In the genomic region with DNA sequence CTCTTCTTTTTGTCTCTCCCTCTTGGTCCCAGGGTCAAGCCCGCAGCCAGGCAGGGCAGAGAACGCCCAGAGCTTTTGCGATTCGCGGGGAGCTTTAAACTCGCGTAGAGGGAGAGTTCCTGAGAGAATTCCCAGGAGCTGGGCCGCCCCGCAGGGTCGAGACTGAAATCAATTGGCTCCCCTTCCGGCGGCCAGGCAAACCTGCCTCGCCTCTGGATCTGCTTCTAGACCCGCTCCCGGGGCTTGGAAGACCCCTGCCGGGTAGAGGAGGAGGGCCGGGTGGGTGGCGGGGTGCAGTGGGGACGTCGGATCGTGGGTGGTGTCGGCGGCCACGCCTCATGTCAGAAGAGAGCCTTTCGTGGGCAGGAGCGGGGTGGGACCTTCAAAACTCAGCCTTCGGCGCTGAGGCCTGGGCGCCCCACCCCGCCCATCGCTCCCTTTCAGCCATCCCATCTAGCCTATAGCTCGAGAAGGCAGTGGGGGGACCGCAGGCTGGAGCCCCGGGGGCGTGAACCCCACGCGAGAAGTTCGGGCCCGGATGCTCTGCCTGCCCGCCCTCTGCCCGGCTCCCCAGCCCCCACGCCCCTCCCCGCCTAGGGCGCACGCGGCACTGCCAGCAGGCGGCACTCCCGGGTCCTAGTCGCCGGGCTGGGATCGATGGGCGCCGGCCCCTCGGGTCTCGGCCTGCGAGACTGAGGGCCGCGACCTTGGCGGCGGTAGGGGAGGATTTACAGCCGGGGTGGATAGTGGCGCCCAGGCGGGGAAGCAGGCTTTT, we compare ENCODE assay signal across 12 cellular contexts. TPM values are rescaled to one million over a fixed set of nuclear protein-coding genes. Genes with fewer than 3 reads are reported as not detected.
DNase-seq lines count a peak whose midpoint lies in the region; ATAC-seq and TF ChIP-seq lines count a peak whose summit lies in the region.
"Had no signal": no experiment of that assay in that cellular context is flagged by ENCODE, and none has a peak within 500 bp of the region (broad histone marks: within the 10 kb centered on the region; RNA-seq: fewer than 3 reads in every experiment).

No MANE protein-coding gene starts in this region.

- no peaks in the 10 kb centered on the region for H3K9me3 Mint-ChIP-seq in stimulated activated effector memory CD8-positive, alpha-beta T cell treated with anti-CD3 and anti-CD28 coated beads, Interleukin-12 subunit alpha, Interleukin-12 subunit beta, amount 100 ng/mL, for 72 hours
- H3K9me3 Mint-ChIP-seq: activated T-cell treated with anti-CD3 and anti-CD28 coated beads, Interleukin-2, amount 50 U/mL, for 4 hours; effector memory CD8-positive, alpha-beta T cell had no signal

- H3K36me3 ChIP-seq in HUES64 (ENCODE audit: insufficient read depth, low read length) (no peaks in the 10 kb centered on the region), ectodermal cell (ENCODE audit: control insufficient read depth, insufficient read depth, low read length) (no peaks in the 10 kb centered on the region), lower lobe of right lung (no peaks in the 10 kb centered on the region), mucosa of descending colon (ENCODE audit: low read depth) (no peaks in the 10 kb centered on the region)

- under 1% methylated on average over 62 of the region's 63 CpGs for WGBS in HUES64
- WGBS in ectodermal cell, 2 experiments = 0% methylated on average over 63 of the region's 63 CpGs

- TF ChIP-seq CTCF in lower lobe of right lung (IDR thresholded peaks at IDR 0.05) = no peak
- no peak for TF ChIP-seq CTCF in mucosa of descending colon (IDR thresholded peaks at IDR 0.05)

- H3K4me3 ChIP-seq in HUES64 (ENCODE audit: low read length) (peak overlapping the region; percentile 49), ectodermal cell (ENCODE audit: insufficient read depth, low read depth, low read length) (peak overlapping the region; percentile 25), lower lobe of right lung (peak overlapping the region; percentile 62), mucosa of descending colon (no peak overlapping the region)

- intact Hi-C loops in lower lobe of right lung (cut with DNase I) = no loop called here
- intact Hi-C loops in mucosa of descending colon (cut with DNase I, micrococcal nuclease) = no loop called here

- peaks cover 15% of the 10 kb centered on the region for H3K4me1 Mint-ChIP-seq in stimulated activated effector memory CD8-positive, alpha-beta T cell treated with anti-CD3 and anti-CD28 coated beads, Interleukin-12 subunit alpha, Interleukin-12 subunit beta, amount 100 ng/mL, for 72 hours

- H3K27me3 ChIP-seq in HUES64 (ENCODE audit: insufficient read depth, low read length) = peaks cover 100% of the 10 kb centered on the region
- H3K27me3 ChIP-seq in ectodermal cell (ENCODE audit: control insufficient read depth, insufficient read depth, low read length, poor library complexity, severe bottlenecking) = peaks cover 100% of the 10 kb centered on the region
- peaks cover 86% of the 10 kb centered on the region for H3K27me3 ChIP-seq in lower lobe of right lung (ENCODE audit: low read depth)

- no peaks in the 10 kb centered on the region for H3K36me3 Mint-ChIP-seq in stimulated activated effector memory CD8-positive, alpha-beta T cell treated with anti-CD3 and anti-CD28 coated beads, Interleukin-12 subunit alpha, Interleukin-12 subunit beta, amount 100 ng/mL, for 72 hours

- H3K4me3 Mint-ChIP-seq in stimulated activated effector memory CD8-positive, alpha-beta T cell treated with anti-CD3 and anti-CD28 coated beads, Interleukin-12 subunit alpha, Interleukin-12 subunit beta, amount 100 ng/mL, for 72 hours = peak overlapping the region; percentile 38
- H3K4me3 Mint-ChIP-seq: activated T-cell treated with anti-CD3 and anti-CD28 coated beads, Interleukin-2, amount 50 U/mL, for 4 hours had no signal

- H3K9ac ChIP-seq in HUES64 (ENCODE audit: low read depth, low read length) = no peak overlapping the region

- ATAC-seq in lower lobe of right lung (no peak), mucosa of descending colon (no peak)
- ATAC-seq in stimulated activated effector memory CD8-positive, alpha-beta T cell treated with anti-CD3 and anti-CD28 coated beads, Interleukin-12 subunit alpha, Interleukin-12 subunit beta, amount 100 ng/mL, for 72 hours = no peak
- ATAC-seq: effector memory CD8-positive, alpha-beta T cell had no signal

- H3K4me1 ChIP-seq in HUES64 (ENCODE audit: insufficient read depth, low read length) (peaks cover 24% of the 10 kb centered on the region), ectodermal cell (ENCODE audit: control insufficient read depth, insufficient read depth, low read length) (peaks cover 26% of the 10 kb centered on the region), lower lobe of right lung (peaks cover 20% of the 10 kb centered on the region), mucosa of descending colon (ENCODE audit: low read depth) (peaks cover 5% of the 10 kb centered on the region)

- H3K27ac Mint-ChIP-seq in stimulated activated effector memory CD8-positive, alpha-beta T cell treated with anti-CD3 and anti-CD28 coated beads, Interleukin-12 subunit alpha, Interleukin-12 subunit beta, amount 100 ng/mL, for 72 hours = no peak overlapping the region
- H3K27ac Mint-ChIP-seq: effector memory CD8-positive, alpha-beta T cell had no signal

- no peak for DNase-seq in lower lobe of right lung
- DNase-seq in stimulated activated effector memory CD8-positive, alpha-beta T cell treated with anti-CD3 and anti-CD28 coated beads, Interleukin-12 subunit alpha, Interleukin-12 subunit beta, amount 100 ng/mL, for 72 hours (ENCODE audit: low spot score in 2 of 2) = no peak
- DNase-seq in NCI-H2196 treated with DMSO at 0.1 percent for 48 hours (lab: John Stamatoyannopoulos, UW; ENCODE audit: unreplicated experiment) = no peak
- DNase-seq in mucosa of descending colon = no peak
- DNase-seq in GM19238 (ENCODE audit: insufficient read length, low spot score) = no peak
- DNase-seq: activated CD4-positive, alpha-beta T cell treated with anti-CD3 and anti-CD28 coated beads for 1 hour; activated T-cell treated with anti-CD3 and anti-CD28 coated beads, Interleukin-2, amount 50 U/mL, for 4 hours; amniotic stem cell; effector memory CD8-positive, alpha-beta T cell; head of caudate nucleus had no signal

- no peak overlapping the region for H3K27ac ChIP-seq in HUES64 (ENCODE audit: low read depth, low read length)
- no peak overlapping the region for H3K27ac ChIP-seq in ectodermal cell (ENCODE audit: insufficient read depth, low read depth, low read length, poor library complexity, severe bottlenecking)
- peak overlapping the region; percentile 71 for H3K27ac ChIP-seq in lower lobe of right lung

- H3K9me3 ChIP-seq in HUES64 (ENCODE audit: insufficient read depth, low read depth, low read length) = no peaks in the 10 kb centered on the region
- H3K9me3 ChIP-seq in ectodermal cell (ENCODE audit: control insufficient read depth, low read length) = no peaks in the 10 kb centered on the region
- no peaks in the 10 kb centered on the region for H3K9me3 ChIP-seq in lower lobe of right lung
- H3K9me3 ChIP-seq in mucosa of descending colon = no peaks in the 10 kb centered on the region

RNA-seq across cellular contexts. Expression of a gene that starts 6.1 kb away (rescaled TPM):
- 0.35 TPM for polyA plus RNA-seq in HUES64 (2013, experiment 1 of 2)
- polyA plus RNA-seq in HUES64 (2013, experiment 2 of 2) = not detected
- polyA plus RNA-seq in ectodermal cell (2013, experiment 1 of 4) = 0.20 TPM
- 0.16 TPM for polyA plus RNA-seq in ectodermal cell (2013, experiment 2 of 4)
- polyA plus RNA-seq in ectodermal cell (2013, experiment 3 of 4) = 0.27 TPM
- 0.61 TPM for polyA plus RNA-seq in ectodermal cell (2013, experiment 4 of 4)
- total RNA-seq in lower lobe of right lung (6.7 TPM), mucosa of descending colon (10 to 100 TPM in 1 of 3 donors, 1 to 10 TPM in 2; 2.1 to 21.1 (median 2.2) TPM)
- total RNA-seq: activated T-cell treated with anti-CD3 and anti-CD28 coated beads, Interleukin-2, amount 50 U/mL, for 4 hours had no signal

RNA-seq across cellular contexts. Expression of a gene that starts 58.6 kb away (rescaled TPM):
- polyA plus RNA-seq in HUES64 (2013, experiment 1 of 2) = 4.6 TPM
- 4.2 TPM for polyA plus RNA-seq in HUES64 (2013, experiment 2 of 2)
- 0.39 TPM for polyA plus RNA-seq in ectodermal cell (2013, experiment 1 of 4)
- 0.27 TPM for polyA plus RNA-seq in ectodermal cell (2013, experiment 2 of 4)
- polyA plus RNA-seq in ectodermal cell (2013, experiment 3 of 4) = 0.85 TPM
- 1.1 TPM for polyA plus RNA-seq in ectodermal cell (2013, experiment 4 of 4)
- total RNA-seq in lower lobe of right lung (39.5 TPM), mucosa of descending colon (10 to 100 TPM; 49.7 to 68.8 (median 50.8) TPM)
